8 cellular contexts compared by ENCODE assay signal in genomic region chr15:101251830-101252820, GRCh38. TPM values are rescaled to one million over a fixed set of nuclear protein-coding genes. Genes with fewer than 3 reads are reported as not detected.
DNase-seq lines count a peak whose midpoint lies in the region; ATAC-seq and TF ChIP-seq lines count a peak whose summit lies in the region.

TSS of gene CHSY1 (minus strand) at chr15:101252048. CDS start at chr15:101251456, 592 bp downstream.

- peaks cover 11% of the 10 kb centered on the region for H3K36me3 Mint-ChIP-seq in CD4-positive, alpha-beta T cell (ENCODE audit: low read depth)
- H3K36me3 Mint-ChIP-seq in endodermal cell (ENCODE audit: low read depth) (peaks cover 2% of the 10 kb centered on the region), mesothelial cell of epicardium (peaks cover 2% of the 10 kb centered on the region)

- H3K4me3 ChIP-seq in NT2/D1 (ENCODE audit: insufficient read length, low read depth) (peak within 1 kb of the TSS; percentile 76), endodermal cell (ENCODE audit: low read length) (peak within 1 kb of the TSS; percentile 93)

- POLR2A ChIA-PET in CD4-positive, alpha-beta T cell (lab: Charles Lee): interaction anchor here (0.6 to 3.3 kb wide), 14 partner anchors 11 to 631 kb away, joined by 3 to 43 read pairs (median 4); partner anchors contain the start of gene SNRPA1

- CTCF ChIA-PET in CD4-positive, alpha-beta T cell (lab: Charles Lee): interaction anchor here (0.7 to 3.3 kb wide), 6 partner anchors 11 to 400 kb away, joined by 3 to 20 read pairs (median 4); no protein-coding TSS in a partner anchor

- peak within 1 kb of the TSS; percentile 100 for H3K4me3 Mint-ChIP-seq in CD4-positive, alpha-beta T cell
- H3K4me3 Mint-ChIP-seq in endodermal cell: peak within 1 kb of the TSS; percentile 85
- H3K4me3 Mint-ChIP-seq in mesothelial cell of epicardium: peak within 1 kb of the TSS; percentile 93

- ATAC-seq in CD4-positive, alpha-beta T cell (ENCODE audit: poor library complexity): peak; percentile 75
- ATAC-seq in GM19395 (IDR thresholded peaks at IDR 0.05; ENCODE audit: unreplicated experiment): peak; percentile 70
- peak; percentile 45 for ATAC-seq in HG03558 (IDR thresholded peaks at IDR 0.05; ENCODE audit: extremely low read depth, unreplicated experiment)

- intact Hi-C loops in CD4-positive, alpha-beta T cell (cut with DNase I, micrococcal nuclease): loop anchor here (2.0 to 10.0 kb wide), 4 partner anchors 25 to 1327 kb away; partner anchors contain the start of genes ASB7 (in 1 of the 2), LINS1 (in 1 of the 2) and SELENOS (in 1 of the 2)

- H3K4me1 Mint-ChIP-seq in CD4-positive, alpha-beta T cell (ENCODE audit: low read depth): peaks cover 38% of the 10 kb centered on the region
- peaks cover 19% of the 10 kb centered on the region for H3K4me1 Mint-ChIP-seq in endodermal cell
- H3K4me1 Mint-ChIP-seq in mesothelial cell of epicardium: peaks cover 43% of the 10 kb centered on the region

- WGBS in endodermal cell (ENCODE audit: insufficient coverage in 1 of 2, insufficient read length in 1 of 2), 2 experiments: 3 to 4% methylated on average over 26 to 108 of the region's 108 CpGs

- no peaks in the 10 kb centered on the region for H3K9me3 ChIP-seq in CD4-positive, alpha-beta T cell (ENCODE audit: control insufficient read depth, low read length)
- H3K9me3 ChIP-seq in NT2/D1 (ENCODE audit: insufficient read depth, low read length) (no peaks in the 10 kb centered on the region), endodermal cell (ENCODE audit: control insufficient read depth, low read length) (no peaks in the 10 kb centered on the region)

- H3K9me3 Mint-ChIP-seq in CD4-positive, alpha-beta T cell: no peaks in the 10 kb centered on the region
- H3K9me3 Mint-ChIP-seq in endodermal cell (no peaks in the 10 kb centered on the region), mesothelial cell of epicardium (no peaks in the 10 kb centered on the region)

- peak; percentile 61 to 84 (median 73) for DNase-seq in CD4-positive, alpha-beta T cell
- DNase-seq in NT2/D1 (ENCODE audit: low read depth, low spot score) (peak; percentile 43), endodermal cell (peak; percentile 85), mesothelial cell of epicardium (ENCODE audit: low spot score in 2 of 2, unreplicated experiment in 2 of 2) (peak; percentile 74 to 90)
- peak; percentile 66 for DNase-seq in activated CD8-positive, alpha-beta memory T cell treated with anti-CD3 and anti-CD28 coated beads, Interleukin-2, amount 50 U/mL, for 1 hour (ENCODE audit: extremely low read depth)
- DNase-seq in stimulated activated CD8-positive, alpha-beta memory T cell treated with anti-CD3 and anti-CD28 coated beads, Interleukin-15, amount 100 ng/mL, for 4 hours (ENCODE audit: low read depth in 2 of 2): peak; percentile 73 to 80

- no peaks in the 10 kb centered on the region for H3K27me3 Mint-ChIP-seq in CD4-positive, alpha-beta T cell
- no peaks in the 10 kb centered on the region for H3K27me3 Mint-ChIP-seq in endodermal cell (ENCODE audit: insufficient read depth)
- H3K27me3 Mint-ChIP-seq in mesothelial cell of epicardium (ENCODE audit: low read depth): no peaks in the 10 kb centered on the region

- H3K27ac ChIP-seq in CD4-positive, alpha-beta T cell (ENCODE audit: low read depth, low read length): no peak within 1 kb of the TSS
- no peak within 1 kb of the TSS for H3K27ac ChIP-seq in endodermal cell (ENCODE audit: low read depth, low read length)

- H3K4me1 ChIP-seq in NT2/D1 (ENCODE audit: insufficient read depth, insufficient read length) (peaks cover 8% of the 10 kb centered on the region), endodermal cell (ENCODE audit: control insufficient read depth, insufficient read depth, low read length) (no peaks in the 10 kb centered on the region)

- H3K9ac ChIP-seq in NT2/D1 (ENCODE audit: insufficient read length, low read depth): peak within 1 kb of the TSS; percentile 88
- H3K9ac ChIP-seq in endodermal cell (ENCODE audit: extremely low read depth, low read length, poor library complexity, severe bottlenecking): peak within 1 kb of the TSS; percentile 53

- TF ChIP-seq CTCF in CD4-positive, alpha-beta T cell (IDR thresholded peaks at IDR 0.05): no peak
- peak; percentile 17 for TF ChIP-seq CTCF in endodermal cell (conservative IDR thresholded peaks at IDR 0.05)
- no peak for TF ChIP-seq CTCF in mesothelial cell of epicardium (IDR thresholded peaks at IDR 0.05; ENCODE audit: unreplicated experiment)

- H3K36me3 ChIP-seq in NT2/D1 (ENCODE audit: insufficient read depth, insufficient read length, low read length) (peaks cover 26% of the 10 kb centered on the region), endodermal cell (ENCODE audit: control insufficient read depth, insufficient read depth, low read length) (peaks cover 11% of the 10 kb centered on the region)

- peak within 1 kb of the TSS; percentile 89 for H3K27ac Mint-ChIP-seq in CD4-positive, alpha-beta T cell
- H3K27ac Mint-ChIP-seq in endodermal cell: peak within 1 kb of the TSS; percentile 52
- H3K27ac Mint-ChIP-seq in mesothelial cell of epicardium: peak within 1 kb of the TSS; percentile 96

- H3K27me3 ChIP-seq in CD4-positive, alpha-beta T cell (ENCODE audit: control insufficient read depth, insufficient read depth, low read length): no peaks in the 10 kb centered on the region
- H3K27me3 ChIP-seq in NT2/D1 (ENCODE audit: insufficient read depth, insufficient read length) (no peaks in the 10 kb centered on the region), endodermal cell (ENCODE audit: control insufficient read depth, insufficient read depth, low read length, poor library complexity, severe bottlenecking) (no peaks in the 10 kb centered on the region)

RNA-seq across cellular contexts. Expression of gene CHSY1, which starts in this region (rescaled TPM):
- total RNA-seq in CD4-positive, alpha-beta T cell: 1 to 10 TPM; 5.8 to 6.7 TPM
- 10 to 100 TPM; 33.3 to 39.9 TPM for total RNA-seq in endodermal cell
- 29.5 TPM for polyA plus RNA-seq in endodermal cell (2013, experiment 1 of 2)
- polyA plus RNA-seq in endodermal cell (2013, experiment 2 of 2): 29.7 TPM
- 65.1 to 71.6 TPM (median 69.3 TPM) in 3 replicates for total RNA-seq in mesothelial cell of epicardium
